8 cellular contexts compared by ENCODE assay signal in the genomic region with DNA sequence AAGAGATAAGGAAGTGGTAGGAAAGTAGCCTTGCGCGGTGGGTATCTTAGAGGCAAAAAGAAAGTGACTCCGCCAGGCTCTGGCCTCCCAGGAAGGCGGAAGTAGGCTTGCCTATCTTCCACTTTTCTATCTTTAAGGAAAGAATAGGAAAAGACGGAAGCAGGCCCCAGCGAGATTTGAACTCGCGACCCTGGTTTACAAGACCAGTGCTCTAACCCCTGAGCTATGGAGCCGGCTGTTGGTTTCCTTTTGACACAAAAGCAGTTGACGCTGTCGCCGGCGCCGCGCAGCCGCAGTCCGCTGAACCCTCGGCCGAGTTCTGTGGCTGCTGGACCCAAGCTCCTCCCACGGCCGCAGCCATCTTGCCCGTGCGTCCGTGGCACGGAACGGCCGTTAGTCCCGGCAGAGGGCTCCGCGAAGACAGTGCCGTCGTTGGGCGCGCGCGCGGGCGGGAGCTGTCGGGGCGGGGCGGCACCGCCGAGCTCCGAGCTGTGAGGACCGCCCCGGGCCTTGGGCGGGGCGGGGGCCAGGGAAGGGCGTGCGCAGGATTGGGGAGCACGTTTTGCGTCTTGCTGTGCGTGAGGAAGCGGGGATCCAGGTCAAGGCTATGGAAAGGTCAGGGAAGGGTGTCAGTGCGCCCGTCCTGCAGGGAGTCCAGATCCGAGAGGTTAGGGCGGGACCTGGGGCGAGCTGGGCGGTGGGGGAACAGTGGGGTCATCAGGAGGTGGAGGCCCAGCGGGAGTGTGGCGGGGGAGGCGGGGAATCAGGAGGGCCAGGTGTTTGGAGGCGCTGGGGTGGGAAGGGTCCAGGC. TPM values are rescaled to one million over a fixed set of nuclear protein-coding genes. Genes with fewer than 3 reads are reported as not detected.
DNase-seq lines count a peak whose midpoint lies in the region; ATAC-seq and TF ChIP-seq lines count a peak whose summit lies in the region.

No MANE protein-coding gene starts in this region.

- H3K9me3 Mint-ChIP-seq in activated naive CD8-positive, alpha-beta T cell treated with anti-CD3 and anti-CD28 coated beads, Interleukin-2, amount 50 U/mL, for 24 hours: no peaks in the 10 kb centered on the region

- peak overlapping the region; percentile 97 for H3K27ac Mint-ChIP-seq in activated naive CD8-positive, alpha-beta T cell treated with anti-CD3 and anti-CD28 coated beads, Interleukin-2, amount 50 U/mL, for 24 hours

- peak; percentile 55 to 65 for TF ChIP-seq POLR2A in Peyer's patch (IDR thresholded peaks at IDR 0.05)

- no peaks in the 10 kb centered on the region for H3K27me3 ChIP-seq in Peyer's patch

- H3K4me3 Mint-ChIP-seq in activated naive CD8-positive, alpha-beta T cell treated with anti-CD3 and anti-CD28 coated beads, Interleukin-2, amount 50 U/mL, for 24 hours: peak overlapping the region; percentile 92

- H3K36me3 ChIP-seq in Peyer's patch: no peaks in the 10 kb centered on the region

- peak overlapping the region; percentile 77 to 89 (median 84) for H3K27ac ChIP-seq in Peyer's patch

- peaks cover 55% of the 10 kb centered on the region for H3K4me1 Mint-ChIP-seq in activated naive CD8-positive, alpha-beta T cell treated with anti-CD3 and anti-CD28 coated beads, Interleukin-2, amount 50 U/mL, for 24 hours

- DNase-seq in GM12865 (ENCODE audit: low read depth): peak; percentile 98
- peak; percentile 91 to 98 (median 98) for DNase-seq in Peyer's patch
- DNase-seq in activated naive CD8-positive, alpha-beta T cell treated with anti-CD3 and anti-CD28 coated beads, Interleukin-2, amount 50 U/mL, for 24 hours: peak; percentile 94
- DNase-seq in left ventricle myocardium superior: peak; percentile 97
- no peak for DNase-seq in retinal pigment epithelial cell (ENCODE audit: low read depth)
- no peak for DNase-seq in COLO668 (lab: John Stamatoyannopoulos, UW; ENCODE audit: unreplicated experiment)
- no peak for DNase-seq in cerebellar nuclear complex (lab: John Stamatoyannopoulos, UW)

- ATAC-seq in HG02623 (IDR thresholded peaks at IDR 0.05; ENCODE audit: unreplicated experiment) (peak; percentile 62), left ventricle myocardium superior (peak; percentile 80)
- ATAC-seq in activated naive CD8-positive, alpha-beta T cell treated with anti-CD3 and anti-CD28 coated beads, Interleukin-2, amount 50 U/mL, for 24 hours: peak; percentile 45

- no peaks in the 10 kb centered on the region for H3K9me3 ChIP-seq in Peyer's patch

- TF ChIP-seq CTCF in GM12865 (IDR thresholded peaks at IDR 0.05; ENCODE audit: insufficient read depth, low read depth, low read length, missing control alignments) (no peak), Peyer's patch (IDR thresholded peaks at IDR 0.05) (no peak), retinal pigment epithelial cell (conservative IDR thresholded peaks at IDR 0.05; ENCODE audit: low read depth, low read length) (no peak)

- intact Hi-C loops in left ventricle myocardium superior (cut with micrococcal nuclease): no loop called here

- peaks cover 0 to 16% (median 2%) of the 10 kb centered on the region in 4 donors for H3K4me1 ChIP-seq in Peyer's patch

- H3K27me3 Mint-ChIP-seq in activated naive CD8-positive, alpha-beta T cell treated with anti-CD3 and anti-CD28 coated beads, Interleukin-2, amount 50 U/mL, for 24 hours: peaks cover 11% of the 10 kb centered on the region

- H3K4me3 ChIP-seq in GM12865 (ENCODE audit: low read depth, low read length) (peak overlapping the region; percentile 91), Peyer's patch (peak overlapping the region; percentile 55 to 88 (median 71)), retinal pigment epithelial cell (ENCODE audit: low read length) (peak overlapping the region; percentile 74)

- peaks cover 13% of the 10 kb centered on the region for H3K36me3 Mint-ChIP-seq in activated naive CD8-positive, alpha-beta T cell treated with anti-CD3 and anti-CD28 coated beads, Interleukin-2, amount 50 U/mL, for 24 hours (ENCODE audit: low read depth)

RNA-seq across cellular contexts. Expression of a gene that starts 13.3 kb away (rescaled TPM):
- 1 to 10 TPM in 3 of 4 donors, under 1 TPM in 1; 0.88 to 2.6 (median 2.2) TPM for total RNA-seq in Peyer's patch
- 20.0 TPM for total RNA-seq in left ventricle myocardium superior

RNA-seq across cellular contexts. Expression of a gene that starts 31.4 kb away (rescaled TPM):
- total RNA-seq in Peyer's patch (10 to 100 TPM; 13.7 to 31.4 (median 21.8) TPM), left ventricle myocardium superior (23.7 TPM)

RNA-seq across cellular contexts. Expression of a gene that starts 44.3 kb away (rescaled TPM):
- total RNA-seq in Peyer's patch (not detected), left ventricle myocardium superior (not detected)

RNA-seq across cellular contexts. Expression of a gene that starts 52.0 kb away (rescaled TPM):
- total RNA-seq in Peyer's patch: 1,000 to 10,000 TPM; 1,067 to 1,931 (median 1,321) TPM
- 641 TPM for total RNA-seq in left ventricle myocardium superior

Comparison
In these comparisons a context has a peak if more than half of its experiments do, and no peak if none do; other contexts are left out.
1. DNase-seq: peak in GM12865 (single experiment), Peyer's patch (3 of 3), activated naive CD8-positive, alpha-beta T cell treated with anti-CD3 and anti-CD28 coated beads, Interleukin-2, amount 50 U/mL, for 24 hours (single experiment) and left ventricle myocardium superior (single experiment); none in retinal pigment epithelial cell (single experiment), COLO668 (single experiment) and cerebellar nuclear complex (0 of 2).
2. Peak in every context shown above with its lines, with median percentiles within 50 percentile points of each other: H3K4me3 ChIP-seq and ATAC-seq.